ENCODE assay signal across 14 cellular contexts in the genomic region with DNA sequence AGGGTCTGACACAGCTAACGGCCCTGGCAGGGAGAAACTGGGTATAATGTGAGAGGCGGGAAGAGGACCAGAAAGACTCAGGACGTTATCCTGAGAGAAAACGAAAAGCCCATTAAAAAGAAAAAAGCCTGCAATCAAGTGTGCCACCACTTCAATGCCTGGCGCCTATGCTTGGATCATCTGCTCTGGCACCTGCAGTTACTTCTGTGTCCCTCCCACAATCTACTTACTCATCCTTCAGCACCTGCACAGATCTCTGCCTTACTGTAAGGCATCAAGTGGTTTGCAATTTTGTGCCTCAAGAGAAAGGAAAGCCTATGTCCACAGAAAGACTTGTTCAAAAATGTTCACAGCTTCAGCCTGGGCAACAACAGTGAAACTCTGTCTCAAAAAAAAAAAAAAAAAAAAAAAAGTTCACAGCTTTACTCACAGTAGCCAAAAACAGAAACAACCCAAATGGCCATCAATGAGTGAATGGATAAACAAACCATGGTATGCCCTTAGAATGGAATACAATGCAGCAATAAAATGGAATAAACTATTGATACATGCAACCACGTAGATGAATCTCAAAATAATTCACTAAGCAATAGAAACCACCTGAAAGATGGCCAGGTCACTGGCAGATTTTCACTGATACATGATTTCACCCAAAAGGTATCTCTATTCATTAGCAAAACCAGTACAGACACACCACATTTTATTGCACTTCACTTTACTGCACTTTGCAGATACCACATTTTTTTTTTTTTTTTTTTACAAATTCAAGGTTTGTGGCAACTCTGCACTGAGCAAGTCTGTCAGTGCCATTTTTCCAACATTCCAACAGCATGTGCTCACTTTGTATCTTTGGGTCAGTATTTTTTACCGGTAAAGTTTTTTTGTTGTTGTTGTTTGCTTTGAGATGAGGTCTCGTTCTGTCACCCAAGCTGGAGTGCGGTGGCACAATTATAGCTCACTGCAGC. TPM values are rescaled to one million over a fixed set of nuclear protein-coding genes. Genes with fewer than 3 reads are reported as not detected.
DNase-seq lines count a peak whose midpoint lies in the region; ATAC-seq and TF ChIP-seq lines count a peak whose summit lies in the region.
"Had no signal": no experiment of that assay in that cellular context is flagged by ENCODE, and none has a peak within 500 bp of the region (broad histone marks: within the 10 kb centered on the region; RNA-seq: fewer than 3 reads in every experiment).

No MANE protein-coding gene starts in this region.

- H2AFZ ChIP-seq in KMS-11 (ENCODE audit: low read depth) = no peak overlapping the region

- H3K36me3 ChIP-seq in KMS-11 (ENCODE audit: insufficient read depth) (no peaks in the 10 kb centered on the region), gastroesophageal sphincter (peaks cover 0 to 15% of the 10 kb centered on the region in 2 donors)
- H3K36me3 ChIP-seq: suprapubic skin had no signal

- H3K27me3 ChIP-seq in KMS-11 (ENCODE audit: insufficient read depth, low read depth) (no peaks in the 10 kb centered on the region), foreskin keratinocyte (no peaks in the 10 kb centered on the region), gastroesophageal sphincter (no peaks in the 10 kb centered on the region)
- H3K27me3 ChIP-seq: suprapubic skin had no signal

- H3K4me3 ChIP-seq in KMS-11 (IDR thresholded peaks at IDR 0.05; ENCODE audit: insufficient read depth, low read depth, low read length) = no peak overlapping the region
- H3K4me3 ChIP-seq in gastroesophageal sphincter = no peak overlapping the region
- H3K4me3 ChIP-seq: K562, psoas muscle, suprapubic skin had no signal

- H3K9me3 ChIP-seq in gastroesophageal sphincter = no peaks in the 10 kb centered on the region
- H3K9me3 ChIP-seq: psoas muscle, suprapubic skin had no signal

- H3K27ac ChIP-seq in KMS-11 (peak overlapping the region; percentile 62), foreskin keratinocyte (no peak overlapping the region), gastroesophageal sphincter (no peak overlapping the region)
- H3K27ac ChIP-seq: psoas muscle, suprapubic skin had no signal

- peak; percentile 65 for DNase-seq in DMS79 treated with DMSO at 0.1 percent for 48 hours (lab: John Stamatoyannopoulos, UW)
- DNase-seq in NCI-H774 (lab: John Stamatoyannopoulos, UW) = peak; percentile 12
- DNase-seq in foreskin keratinocyte = peak; percentile 33 to 64
- no peak for DNase-seq in stimulated activated CD4-positive, alpha-beta T cell treated with anti-CD3 and anti-CD28 coated beads, Interleukin-2, amount 100 ng/mL, for 48 hours
- DNase-seq: activated CD8-positive, alpha-beta memory T cell treated with anti-CD3 and anti-CD28 coated beads, Interleukin-2, amount 10 ng/mL, durations not matched to agents 7 days and 5 days; effector CD4-positive, alpha-beta T cell; hippocampal formation had no signal

- ATAC-seq in foreskin keratinocyte = peak; percentile 97
- ATAC-seq in gastroesophageal sphincter = no peak
- ATAC-seq in HG03039 (IDR thresholded peaks at IDR 0.05; ENCODE audit: unreplicated experiment) = no peak
- ATAC-seq in GM21529 (IDR thresholded peaks at IDR 0.05; ENCODE audit: unreplicated experiment) = no peak
- ATAC-seq: activated CD8-positive, alpha-beta memory T cell treated with anti-CD3 and anti-CD28 coated beads, Interleukin-2, amount 10 ng/mL, durations not matched to agents 7 days and 5 days; K562; psoas muscle had no signal

- TF ChIP-seq POLR2A in gastroesophageal sphincter (IDR thresholded peaks at IDR 0.05) = no peak

- peaks cover 80% of the 10 kb centered on the region for H3K79me2 ChIP-seq in KMS-11 (ENCODE audit: insufficient read depth, low read depth)

- H3K4me1 ChIP-seq in KMS-11 (ENCODE audit: low read depth, poor library complexity, severe bottlenecking) (peaks cover 69% of the 10 kb centered on the region), foreskin keratinocyte (no peaks in the 10 kb centered on the region), gastroesophageal sphincter (peaks cover 0 to 9% (median 0%) of the 10 kb centered on the region in 3 donors)

- TF ChIP-seq CTCF in KMS-11 (conservative IDR thresholded peaks at IDR 0.05; ENCODE audit: low read depth, low read length) = no peak
- TF ChIP-seq CTCF in foreskin keratinocyte (conservative IDR thresholded peaks at IDR 0.05) = peak; percentile 42
- TF ChIP-seq CTCF in gastroesophageal sphincter (IDR thresholded peaks at IDR 0.05) = no peak

- H3K4me2 ChIP-seq in KMS-11 = peak overlapping the region; percentile 84

- TF ChIP-seq EP300 in gastroesophageal sphincter (IDR thresholded peaks at IDR 0.05) = no peak

- H3K9ac ChIP-seq in KMS-11 = no peak overlapping the region

- 89 to 92% methylated on average over 2 to 7 of the region's 9 CpGs for WGBS in gastroesophageal sphincter (ENCODE audit: low coverage in 1 of 2), 2 donors

- 0 out of 2 replicates have a peak, but pooled peaks cover 6% of the 10 kb centered on the region for H4K20me1 ChIP-seq in KMS-11 (ENCODE audit: insufficient read depth)

RNA-seq across cellular contexts. Expression of a gene that starts 48.6 kb away (rescaled TPM):
- total RNA-seq in foreskin keratinocyte = 20.8 and 21.8 TPM in 2 replicates
- polyA plus RNA-seq in foreskin keratinocyte = 27.6 and 29.3 TPM in 2 replicates
- total RNA-seq in gastroesophageal sphincter = 10 to 100 TPM; 19.2 to 45.9 (median 39.3) TPM

Comparison
In these comparisons a context has a peak if more than half of its experiments do, and no peak if none do; other contexts are left out.
1. DNase-seq: peak in DMS79 treated with DMSO at 0.1 percent for 48 hours (single experiment), NCI-H774 (single experiment) and foreskin keratinocyte (2 of 2); none in stimulated activated CD4-positive, alpha-beta T cell treated with anti-CD3 and anti-CD28 coated beads, Interleukin-2, amount 100 ng/mL, for 48 hours (0 of 2).